Comparison of ENCODE assay signal across 9 cellular contexts in the genomic region with DNA sequence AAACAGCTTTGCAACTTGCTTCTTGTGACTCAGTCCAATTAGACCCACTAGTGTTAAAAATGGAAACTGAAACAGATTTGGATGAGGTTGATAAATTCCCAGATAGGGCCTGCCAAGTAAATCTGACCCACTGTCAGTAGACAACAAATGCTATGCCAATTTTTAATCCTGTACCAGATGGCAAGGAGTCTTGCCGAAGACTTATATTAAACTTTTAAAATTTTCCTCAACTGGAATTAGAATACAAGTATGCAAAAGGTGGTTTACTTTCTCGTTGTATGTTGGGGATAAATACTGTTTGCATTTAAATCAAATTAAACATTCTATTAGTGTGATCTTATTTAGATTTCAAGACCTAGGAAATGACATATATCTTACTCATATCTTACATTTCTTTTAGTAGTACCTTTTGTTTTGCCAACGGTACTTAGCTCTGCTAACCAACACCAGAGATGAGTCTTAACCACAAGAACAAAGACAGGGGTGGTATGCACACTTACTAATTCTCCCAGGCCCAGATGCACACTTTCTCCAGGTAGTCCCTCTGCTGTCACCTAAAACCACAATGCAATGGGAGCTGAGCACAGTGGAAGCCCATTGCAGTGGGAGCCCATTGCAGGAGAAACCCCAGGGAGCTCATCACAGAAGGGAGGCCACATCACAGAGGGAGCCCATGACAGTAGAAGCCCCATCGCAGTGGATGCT.
DNase-seq lines count a peak whose midpoint lies in the region; ATAC-seq and TF ChIP-seq lines count a peak whose summit lies in the region.
"Had no signal": no experiment of that assay in that cellular context is flagged by ENCODE, and none has a peak within 500 bp of the region (broad histone marks: within the 10 kb centered on the region; RNA-seq: fewer than 3 reads in every experiment).

No MANE protein-coding gene starts in this region.

- H3K27me3 ChIP-seq in mammary epithelial cell (ENCODE audit: insufficient read depth, low read length) (no peaks in the 10 kb centered on the region), spleen (replicated peaks in 1 of 7) (no peaks in the 10 kb centered on the region), Caco-2 (replicated peaks; ENCODE audit: control insufficient read depth, insufficient read depth, low read length) (no peaks in the 10 kb centered on the region)
- H3K27me3 ChIP-seq: neural progenitor cell had no signal

- BruUV-seq in mammary epithelial cell (replicated peaks; lab: Mats Ljungman, UMichigan) (TSS peak; percentile 14), Caco-2 (replicated peaks; lab: Mats Ljungman, UMichigan) (no TSS peak)

- peak overlapping the region; percentile 63 for H3K9ac ChIP-seq in mammary epithelial cell (ENCODE audit: insufficient read depth, low read length)
- H3K9ac ChIP-seq: neural progenitor cell had no signal

- no peaks in the 10 kb centered on the region for H3K9me3 Mint-ChIP-seq in activated CD4-positive, alpha-beta T cell treated with anti-CD3 and anti-CD28 coated beads for 36 hours (ENCODE audit: low read depth)
- H3K9me3 Mint-ChIP-seq in Caco-2 (ENCODE audit: unreplicated experiment), result no peaks in the 10 kb centered on the region
- H3K9me3 Mint-ChIP-seq: neural progenitor cell had no signal

- H3K36me3 ChIP-seq in mammary epithelial cell (ENCODE audit: insufficient read depth, low read length), result no peaks in the 10 kb centered on the region
- no peaks in the 10 kb centered on the region for H3K36me3 ChIP-seq in spleen
- H3K36me3 ChIP-seq in Caco-2 (ENCODE audit: control insufficient read depth, insufficient read depth, low read length), result no peaks in the 10 kb centered on the region
- H3K36me3 ChIP-seq: neural progenitor cell had no signal

- H3K4me1 Mint-ChIP-seq in activated CD4-positive, alpha-beta T cell treated with anti-CD3 and anti-CD28 coated beads for 36 hours, result peaks cover 37% of the 10 kb centered on the region
- H3K4me1 Mint-ChIP-seq in Caco-2 (ENCODE audit: low read depth, unreplicated experiment), result peaks cover 6% of the 10 kb centered on the region

- peaks cover 17% of the 10 kb centered on the region for H3K27me3 Mint-ChIP-seq in activated CD4-positive, alpha-beta T cell treated with anti-CD3 and anti-CD28 coated beads for 36 hours
- no peaks in the 10 kb centered on the region for H3K27me3 Mint-ChIP-seq in Caco-2 (ENCODE audit: insufficient read depth, unreplicated experiment)

- intact Hi-C loops in activated CD4-positive, alpha-beta T cell treated with anti-CD3 and anti-CD28 coated beads for 36 hours (cut with DNase I, micrococcal nuclease), result loop anchor here (2.0 to 5.0 kb wide), 2 partner anchors 77 to 123 kb away; partner anchors contain the start of gene WWTR1 (in 1 of the 2)
- intact Hi-C loops in mammary epithelial cell (cut with micrococcal nuclease), result loop anchor here (1.0 to 2.0 kb wide), 3 partner anchors 23 to 78 kb away; partner anchors contain the start of gene WWTR1
- intact Hi-C loops in spleen (cut with DNase I; ENCODE audit: low total_unique reads), result no loop called here
- intact Hi-C loops in Caco-2 (cut with micrococcal nuclease; ENCODE audit: unreplicated experiment), result no loop called here

- H3K27ac ChIP-seq in mammary epithelial cell (ENCODE audit: insufficient read depth, low read depth, low read length) (peak overlapping the region; percentile 98), spleen (peak overlapping the region in 5 of 8 donors; percentile 3 to 77 (median 22))
- H3K27ac ChIP-seq: neural progenitor cell had no signal

- DNase-seq in activated CD4-positive, alpha-beta T cell treated with anti-CD3 and anti-CD28 coated beads for 36 hours, result peak; percentile 16
- DNase-seq in activated CD4-positive, alpha-beta T cell treated with anti-CD3 and anti-CD28 coated beads for 4 hours, result no peak
- DNase-seq in mammary epithelial cell (peak; percentile 92), spleen (no peak), COLO829 (ENCODE audit: low spot score) (no peak), Caco-2 (no peak)
- DNase-seq in stimulated activated naive CD4-positive, alpha-beta T cell treated with Interleukin-2 at 50 U/mL for 16 hours (lab: John Stamatoyannopoulos, UW), result no peak

- no peak overlapping the region for H3K27ac Mint-ChIP-seq in activated CD4-positive, alpha-beta T cell treated with anti-CD3 and anti-CD28 coated beads for 36 hours
- no peak overlapping the region for H3K27ac Mint-ChIP-seq in Caco-2 (ENCODE audit: unreplicated experiment)
- H3K27ac Mint-ChIP-seq: neural progenitor cell had no signal

- no peaks in the 10 kb centered on the region for H4K20me1 ChIP-seq in mammary epithelial cell (ENCODE audit: insufficient read depth, low read length)

- dilution Hi-C loops in mammary epithelial cell (cut with HindIII; ENCODE audit: low sequenced_read_pairs), result loop anchor here (5.0 kb wide), 1 partner anchor 37 kb away; no protein-coding TSS in a partner anchor

- no peak overlapping the region for H2AFZ ChIP-seq in mammary epithelial cell (ENCODE audit: low read depth, low read length)
- H2AFZ ChIP-seq: neural progenitor cell had no signal

- peaks cover 52% of the 10 kb centered on the region for H3K79me2 ChIP-seq in mammary epithelial cell (ENCODE audit: insufficient read depth, low read length)

- in situ Hi-C loops in mammary epithelial cell (cut with MboI; ENCODE audit: low sequenced_read_pairs in 2 of 2), result loop anchor here (10.0 kb wide), 1 partner anchor 75 kb away; the partner anchor contains the start of gene WWTR1 (in 2 of the 2)

- H3K4me3 Mint-ChIP-seq in activated CD4-positive, alpha-beta T cell treated with anti-CD3 and anti-CD28 coated beads for 36 hours, result no peak overlapping the region
- no peak overlapping the region for H3K4me3 Mint-ChIP-seq in Caco-2 (ENCODE audit: unreplicated experiment)
- H3K4me3 Mint-ChIP-seq: neural progenitor cell had no signal

- TF ChIP-seq CTCF in mammary epithelial cell (conservative IDR thresholded peaks at IDR 0.05 in 1 of 2, IDR thresholded peaks at IDR 0.05 in 1 of 2; ENCODE audit: extremely low read depth in 1 of 2, insufficient read depth in 1 of 2, low read depth in 1 of 2, low read length in 2 of 2), result no peak
- no peak for TF ChIP-seq CTCF in spleen (IDR thresholded peaks at IDR 0.05 in 8 of 11, conservative IDR thresholded peaks at IDR 0.05 in 3 of 11)
- TF ChIP-seq CTCF in Caco-2 (IDR thresholded peaks at IDR 0.05; ENCODE audit: insufficient read depth in 1 of 2, low read depth in 1 of 2, low read length in 1 of 2, severe bottlenecking in 1 of 2, unreplicated experiment in 1 of 2), result no peak

- no peaks in the 10 kb centered on the region for H3K36me3 Mint-ChIP-seq in activated CD4-positive, alpha-beta T cell treated with anti-CD3 and anti-CD28 coated beads for 36 hours (ENCODE audit: low read depth)
- H3K36me3 Mint-ChIP-seq in Caco-2 (ENCODE audit: insufficient read depth, unreplicated experiment), result no peaks in the 10 kb centered on the region

- H3K4me1 ChIP-seq in mammary epithelial cell (ENCODE audit: insufficient read depth, low read length), result peaks cover 95% of the 10 kb centered on the region
- H3K4me1 ChIP-seq in spleen, result peaks cover 2 to 68% (median 28%) of the 10 kb centered on the region in 6 donors
- no peaks in the 10 kb centered on the region for H3K4me1 ChIP-seq in Caco-2

- WGBS in mammary epithelial cell (ENCODE audit: low coverage, missing lambda C conversion rate), result 14% methylated on average over 4 of the region's 4 CpGs
- WGBS in spleen, 5 donors, result 66 to 74% (median 73%) methylated on average over 4 of the region's 4 CpGs

- CTCF ChIA-PET in activated CD4-positive, alpha-beta T cell treated with anti-CD3 and anti-CD28 coated beads for 36 hours (lab: Charles Lee), result interaction anchor here (1.2 to 3.2 kb wide), 5 partner anchors 9 to 228 kb away, joined by 4 to 21 read pairs (median 4); no protein-coding TSS in a partner anchor
- CTCF ChIA-PET in mammary epithelial cell (lab: Charles Lee; ENCODE audit: low non-redundant PET), result interaction anchor here (0.6 kb wide), 1 partner anchor 74 kb away, joined by 3 read pairs; no protein-coding TSS in a partner anchor
- CTCF ChIA-PET in Caco-2 (lab: Charles Lee), result no interaction called here

- peak overlapping the region; percentile 73 for H3K4me2 ChIP-seq in mammary epithelial cell (ENCODE audit: insufficient read depth, low read depth, low read length)
- H3K4me2 ChIP-seq: neural progenitor cell had no signal

- H3K4me3 ChIP-seq in mammary epithelial cell (replicated peaks in 1 of 3; ENCODE audit: insufficient read depth in 1 of 3, low read depth in 2 of 3, low read length in 3 of 3) (no peak overlapping the region), spleen (no peak overlapping the region), Caco-2 (ENCODE audit: low read depth, low read length) (no peak overlapping the region)
- H3K4me3 ChIP-seq: neural progenitor cell had no signal

- TF ChIP-seq POLR2A in spleen (IDR thresholded peaks at IDR 0.05), result no peak

- peak; percentile 85 for ATAC-seq in activated CD4-positive, alpha-beta T cell treated with anti-CD3 and anti-CD28 coated beads for 36 hours
- peak; percentile 42 for ATAC-seq in HG03432 (IDR thresholded peaks at IDR 0.05; ENCODE audit: unreplicated experiment)

- H3K9me3 ChIP-seq in mammary epithelial cell (replicated peaks; ENCODE audit: insufficient read depth, low read length) (no peaks in the 10 kb centered on the region), spleen (no peaks in the 10 kb centered on the region), Caco-2 (no peaks in the 10 kb centered on the region)

- POLR2A ChIA-PET in activated CD4-positive, alpha-beta T cell treated with anti-CD3 and anti-CD28 coated beads for 36 hours (lab: Charles Lee), result no interaction called here
- POLR2A ChIA-PET in Caco-2 (lab: Charles Lee), result no interaction called here

Comparison
In these comparisons a context has a peak if more than half of its experiments do, and no peak if none do; other contexts are left out.
1. DNase-seq: peak in activated CD4-positive, alpha-beta T cell treated with anti-CD3 and anti-CD28 coated beads for 36 hours (single experiment) and mammary epithelial cell (single experiment); none in activated CD4-positive, alpha-beta T cell treated with anti-CD3 and anti-CD28 coated beads for 4 hours (0 of 2), spleen (single experiment), COLO829 (single experiment), stimulated activated naive CD4-positive, alpha-beta T cell treated with Interleukin-2 at 50 U/mL for 16 hours (single experiment) and Caco-2 (0 of 2).
2. intact Hi-C loops: an anchor here in activated CD4-positive, alpha-beta T cell treated with anti-CD3 and anti-CD28 coated beads for 36 hours (2.0 to 5.0 kb wide) and mammary epithelial cell (1.0 to 2.0 kb wide); none called in spleen and Caco-2.